Comparison of ENCODE assay signal across 26 cellular contexts in the genomic region with DNA sequence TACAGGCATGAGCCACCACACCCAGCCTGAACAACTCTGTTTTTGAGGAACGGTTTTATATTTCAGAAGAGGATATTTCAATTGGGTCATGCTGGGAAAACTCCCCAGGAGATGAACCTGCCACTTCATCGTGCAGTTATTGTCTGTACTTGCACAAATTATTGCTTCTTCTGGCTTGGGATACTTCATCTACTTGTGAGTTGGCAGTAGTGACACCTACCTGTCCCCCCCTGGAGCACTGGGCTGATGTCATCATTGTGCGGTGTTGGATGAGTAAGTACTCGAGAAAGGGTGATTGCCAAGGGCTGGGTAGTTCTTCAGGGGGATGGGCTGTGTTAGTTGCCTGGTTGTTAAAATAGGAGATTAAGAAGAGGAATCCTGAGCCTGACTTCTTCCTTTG.
DNase-seq lines count a peak whose midpoint lies in the region; TF ChIP-seq lines count a peak whose summit lies in the region.
"Had no signal": no experiment of that assay in that cellular context is flagged by ENCODE, and none has a peak within 500 bp of the region (broad histone marks: within the 10 kb centered on the region; RNA-seq: fewer than 3 reads in every experiment).

No MANE protein-coding gene starts in this region.

- intact Hi-C loops in MCF 10A (cut with micrococcal nuclease): no loop called here
- intact Hi-C loops in breast epithelium (cut with DNase I; ENCODE audit: low total_unique reads): no loop called here

- H3K27me3 ChIP-seq in breast epithelium: no peaks in the 10 kb centered on the region
- H3K27me3 ChIP-seq: BE2C, SJSA1, upper lobe of left lung had no signal

- no peaks in the 10 kb centered on the region for H3K36me3 Mint-ChIP-seq in MCF 10A (ENCODE audit: insufficient read depth, unreplicated experiment)
- H3K36me3 Mint-ChIP-seq: activated naive CD8-positive, alpha-beta T cell; IgD-negative memory B cell had no signal

- peaks cover 4 to 12% of the 10 kb centered on the region in 2 donors for H3K9me3 ChIP-seq in breast epithelium
- H3K9me3 ChIP-seq: BE2C, SJSA1 had no signal

- no peak overlapping the region for H3K27ac ChIP-seq in breast epithelium
- H3K27ac ChIP-seq: A549, lower lobe of right lung, SJSA1, upper lobe of left lung had no signal

- H3K27ac Mint-ChIP-seq in MCF 10A (ENCODE audit: low read depth, unreplicated experiment): peak overlapping the region; percentile 30
- H3K27ac Mint-ChIP-seq: activated naive CD8-positive, alpha-beta T cell; activated T-helper 17 cell treated with anti-CD3 and anti-CD28 coated beads, Interleukin-2, amount 50 U/mL, for 72 hours; effector memory CD8-positive, alpha-beta T cell; IgD-negative memory B cell had no signal

- DNase-seq in MCF 10A (ENCODE audit: unreplicated experiment) (peak; percentile 77), breast epithelium (ENCODE audit: low spot score in 2 of 2) (no peak), RKO (ENCODE audit: low spot score) (peak; percentile 14), fibroblast of villous mesenchyme (ENCODE audit: low read depth) (peak; percentile 6), renal cortical epithelial cell (ENCODE audit: low read depth) (peak; percentile 57), NCI-H226 (no peak), GM03348 (ENCODE audit: low spot score) (no peak), CD1c-positive myeloid dendritic cell (ENCODE audit: extremely low spot score) (no peak)
- DNase-seq: activated CD4-positive, alpha-beta T cell treated with anti-CD3 and anti-CD28 coated beads for 48 hours; BE2C; effector memory CD8-positive, alpha-beta T cell; GOT3; head of caudate nucleus; lower lobe of right lung; NCI-H187; NCI-H2227 treated with DMSO at 0.1 percent for 48 hours; NCI-H774; OCI-M1; T-helper 1 cell; upper lobe of left lung had no signal

- CTCF ChIA-PET in MCF 10A (lab: Yijun Ruan, JAX): no interaction called here

- BruUV-seq in MCF 10A (replicated peaks; lab: Mats Ljungman, UMichigan): no TSS peak

- H3K9me3 Mint-ChIP-seq in MCF 10A (ENCODE audit: unreplicated experiment): peaks cover 2% of the 10 kb centered on the region

- POLR2A ChIA-PET in MCF 10A (lab: Yijun Ruan, JAX): no interaction called here

- no peak overlapping the region for H3K4me3 Mint-ChIP-seq in MCF 10A (ENCODE audit: unreplicated experiment)
- H3K4me3 Mint-ChIP-seq: activated naive CD8-positive, alpha-beta T cell; activated T-helper 17 cell treated with anti-CD3 and anti-CD28 coated beads, Interleukin-2, amount 50 U/mL, for 72 hours; effector memory CD8-positive, alpha-beta T cell; IgD-negative memory B cell; neural crest cell had no signal

- H3K27me3 Mint-ChIP-seq in MCF 10A (ENCODE audit: insufficient read depth, unreplicated experiment): no peaks in the 10 kb centered on the region
- H3K27me3 Mint-ChIP-seq: effector memory CD8-positive, alpha-beta T cell; IgD-negative memory B cell had no signal

- H3K4me1 ChIP-seq in breast epithelium: no peaks in the 10 kb centered on the region
- H3K4me1 ChIP-seq: BE2C, lower lobe of right lung, SJSA1, upper lobe of left lung had no signal

- H3K36me3 ChIP-seq in breast epithelium: no peaks in the 10 kb centered on the region
- H3K36me3 ChIP-seq: BE2C, lower lobe of right lung, SJSA1, upper lobe of left lung had no signal

- H3K4me3 ChIP-seq in breast epithelium (no peak overlapping the region), fibroblast of villous mesenchyme (ENCODE audit: low read depth, low read length) (no peak overlapping the region)
- H3K4me3 ChIP-seq: A549, lower lobe of right lung, SJSA1, upper lobe of left lung had no signal

- TF ChIP-seq POLR2A in breast epithelium (IDR thresholded peaks at IDR 0.05): no peak

- H3K4me1 Mint-ChIP-seq in MCF 10A (ENCODE audit: insufficient read depth, unreplicated experiment): peaks cover 8% of the 10 kb centered on the region
- H3K4me1 Mint-ChIP-seq: activated T-helper 17 cell treated with anti-CD3 and anti-CD28 coated beads, Interleukin-2, amount 50 U/mL, for 72 hours; IgD-negative memory B cell; neural crest cell had no signal

- no peak for TF ChIP-seq CTCF in MCF 10A (IDR thresholded peaks at IDR 0.05; ENCODE audit: unreplicated experiment)
- TF ChIP-seq CTCF in breast epithelium (IDR thresholded peaks at IDR 0.05): no peak
- TF ChIP-seq CTCF in fibroblast of villous mesenchyme (IDR thresholded peaks at IDR 0.05; ENCODE audit: insufficient read depth, low read depth, low read length): no peak

Comparison
In these comparisons a context has a peak if more than half of its experiments do, and no peak if none do; other contexts are left out.
1. DNase-seq: peak in MCF 10A (single experiment), RKO (single experiment), fibroblast of villous mesenchyme (single experiment) and renal cortical epithelial cell (single experiment); none in breast epithelium (0 of 2), NCI-H226 (single experiment), GM03348 (single experiment) and CD1c-positive myeloid dendritic cell (single experiment).